ENCODE assay signal across 17 cellular contexts in genomic region chr22:27568265-27568664, GRCh38.
A peak's percentile ranks its signal among the peaks of the same experiment; 100 is the strongest.
DNase-seq lines count a peak whose midpoint lies in the region; TF ChIP-seq lines count a peak whose summit lies in the region.
"Had no signal": no experiment of that assay in that cellular context is flagged by ENCODE, and none has a peak within 500 bp of the region (broad histone marks: within the 10 kb centered on the region; RNA-seq: fewer than 3 reads in every experiment).

No MANE protein-coding gene starts in this region.

- H3K27ac Mint-ChIP-seq in neural crest cell (ENCODE audit: unreplicated experiment) = no peak overlapping the region
- peak overlapping the region; percentile 27 for H3K27ac Mint-ChIP-seq in type B pancreatic cell
- H3K27ac Mint-ChIP-seq: CD14-positive monocyte; CD4-positive, alpha-beta memory T cell had no signal

- H3K27me3 Mint-ChIP-seq in neural crest cell (ENCODE audit: low read depth) (peaks cover 7% of the 10 kb centered on the region), type B pancreatic cell (peaks cover 49% of the 10 kb centered on the region)
- H3K27me3 Mint-ChIP-seq: IgD-negative memory B cell had no signal

- CTCF ChIA-PET in A673 (lab: Charles Lee) = no interaction called here
- CTCF ChIA-PET in HEK293 (lab: Yijun Ruan, JAX) = interaction anchor here (1.2 kb wide), 1 partner anchor 28 kb away, joined by 3 read pairs; no protein-coding TSS in a partner anchor

- TF ChIP-seq EP300 in sigmoid colon (IDR thresholded peaks at IDR 0.05) = no peak

- H3K36me3 ChIP-seq in A673 (ENCODE audit: insufficient read depth, low read length, poor library complexity, severe bottlenecking) = no peaks in the 10 kb centered on the region
- H3K36me3 ChIP-seq in HEK293 (ENCODE audit: control insufficient read depth in 2 of 2, insufficient read depth in 1 of 2, low read length in 2 of 2) = no peaks in the 10 kb centered on the region
- no peaks in the 10 kb centered on the region for H3K36me3 ChIP-seq in sigmoid colon
- H3K36me3 ChIP-seq: BE2C had no signal

- WGBS in sigmoid colon, 2 donors = 93 to 94% methylated on average over 4 of the region's 4 CpGs

- H3K4me1 ChIP-seq in A673 (ENCODE audit: insufficient read depth, low read length, poor library complexity, severe bottlenecking) (peaks cover 7% of the 10 kb centered on the region), HEK293 (ENCODE audit: control insufficient read depth, insufficient read depth, low read length) (no peaks in the 10 kb centered on the region), sigmoid colon (peaks cover 0 to 1% (median 0%) of the 10 kb centered on the region in 4 donors)
- H3K4me1 ChIP-seq: BE2C had no signal

- H3K4me3 Mint-ChIP-seq in neural crest cell (peak overlapping the region; percentile 17), type B pancreatic cell (no peak overlapping the region)
- H3K4me3 Mint-ChIP-seq: CD14-positive monocyte, H9, IgD-negative memory B cell had no signal

- H3K4me3 ChIP-seq in A673 (ENCODE audit: low read depth, low read length, poor library complexity, severe bottlenecking) (no peak overlapping the region), HEK293 (ENCODE audit: low read depth, low read length) (no peak overlapping the region), sigmoid colon (no peak overlapping the region)

- H3K27me3 ChIP-seq in A673 (replicated peaks; ENCODE audit: insufficient read depth, low read depth, low read length, poor library complexity) (no peaks in the 10 kb centered on the region), sigmoid colon (peaks cover 0 to 28% (median 0%) of the 10 kb centered on the region in 3 donors)

- H3K9me3 Mint-ChIP-seq in neural crest cell (no peaks in the 10 kb centered on the region), type B pancreatic cell (peaks cover 5% of the 10 kb centered on the region)

- in situ Hi-C loops in GM13976 (cut with MboI; ENCODE audit: low sequenced_read_pairs, unreplicated experiment) = no loop called here

- H3K36me3 Mint-ChIP-seq in neural crest cell (ENCODE audit: low read depth) = no peaks in the 10 kb centered on the region
- H3K36me3 Mint-ChIP-seq in type B pancreatic cell = no peaks in the 10 kb centered on the region
- H3K36me3 Mint-ChIP-seq: CD4-positive, alpha-beta memory T cell; IgD-negative memory B cell had no signal

- POLR2A ChIA-PET in A673 (lab: Charles Lee; ENCODE audit: low non-redundant PET) = no interaction called here
- POLR2A ChIA-PET in HEK293 (lab: Yijun Ruan, JAX) = no interaction called here

- no peak for TF ChIP-seq CTCF in A673 (conservative IDR thresholded peaks at IDR 0.05; ENCODE audit: low read depth, low read length)
- no peak for TF ChIP-seq CTCF in HEK293 (tag by site-specific recombination; IDR thresholded peaks at IDR 0.05)
- TF ChIP-seq CTCF in neural crest cell (conservative IDR thresholded peaks at IDR 0.05) = no peak
- no peak for TF ChIP-seq CTCF in type B pancreatic cell (conservative IDR thresholded peaks at IDR 0.05)
- TF ChIP-seq CTCF in sigmoid colon (IDR thresholded peaks at IDR 0.05) = no peak
- no peak for TF ChIP-seq CTCF in GM13976 (IDR thresholded peaks at IDR 0.05; ENCODE audit: borderline replicate concordance, control extremely low read depth, extremely low read depth, insufficient read depth, missing control alignments)

- DNase-seq in A673 (ENCODE audit: low spot score) = peak; percentile 53
- DNase-seq in neural crest cell (ENCODE audit: low read depth, low spot score) = no peak
- no peak for DNase-seq in type B pancreatic cell (ENCODE audit: extremely low spot score, unreplicated experiment)
- DNase-seq in COLO829 (ENCODE audit: low spot score) = no peak
- no peak for DNase-seq in sigmoid colon
- no peak for DNase-seq in GM13976 (ENCODE audit: low spot score)
- DNase-seq: 8988T; BE2C; Calu3; CD4-positive, alpha-beta memory T cell; DMS79 treated with DMSO at 0.1 percent for 48 hours; GF-D8; H9; KBM-7 had no signal

- H3K9me3 ChIP-seq in A673 (ENCODE audit: low read depth, low read length, poor library complexity, severe bottlenecking) (no peaks in the 10 kb centered on the region), HEK293 (ENCODE audit: control insufficient read depth, insufficient read depth, low read depth, low read length) (no peaks in the 10 kb centered on the region), sigmoid colon (peaks cover 5 to 9% (median 5%) of the 10 kb centered on the region in 4 donors)

- no peak overlapping the region for H3K27ac ChIP-seq in A673 (ENCODE audit: low read depth, low read length, poor library complexity, severe bottlenecking)
- no peak overlapping the region for H3K27ac ChIP-seq in HEK293 (ENCODE audit: extremely low read depth, low read depth, low read length)
- no peak overlapping the region for H3K27ac ChIP-seq in sigmoid colon

- intact Hi-C loops in A673 (cut with micrococcal nuclease; ENCODE audit: unreplicated experiment) (no loop called here), sigmoid colon (cut with DNase I) (no loop called here)

- TF ChIP-seq POLR2A in sigmoid colon (IDR thresholded peaks at IDR 0.05) = no peak

- H3K4me1 Mint-ChIP-seq in neural crest cell (peaks cover 22% of the 10 kb centered on the region), type B pancreatic cell (ENCODE audit: unreplicated experiment) (peaks cover 29% of the 10 kb centered on the region)
- H3K4me1 Mint-ChIP-seq: CD4-positive, alpha-beta memory T cell; IgD-negative memory B cell had no signal

- BruUV-seq in A673 (replicated peaks; lab: Mats Ljungman, UMichigan) = no TSS peak

TF ChIP-seq in HEK293, 187 proteins besides CTCF, POLR2A, EP300 and RAD21:
- TF ChIP-seq ZNF366 (tag by site-specific recombination; conservative IDR thresholded peaks at IDR 0.05) (0 out of 2 replicates have a peak, but pooled peaks have one; percentile 30), ZNF114 (tag by site-specific recombination; IDR thresholded peaks at IDR 0.05) (no peak), ZNF433 (tag by site-specific recombination; IDR thresholded peaks at IDR 0.05; ENCODE audit: low read depth) (no peak)
